19 cellular contexts compared by ENCODE assay signal in the genomic region with DNA sequence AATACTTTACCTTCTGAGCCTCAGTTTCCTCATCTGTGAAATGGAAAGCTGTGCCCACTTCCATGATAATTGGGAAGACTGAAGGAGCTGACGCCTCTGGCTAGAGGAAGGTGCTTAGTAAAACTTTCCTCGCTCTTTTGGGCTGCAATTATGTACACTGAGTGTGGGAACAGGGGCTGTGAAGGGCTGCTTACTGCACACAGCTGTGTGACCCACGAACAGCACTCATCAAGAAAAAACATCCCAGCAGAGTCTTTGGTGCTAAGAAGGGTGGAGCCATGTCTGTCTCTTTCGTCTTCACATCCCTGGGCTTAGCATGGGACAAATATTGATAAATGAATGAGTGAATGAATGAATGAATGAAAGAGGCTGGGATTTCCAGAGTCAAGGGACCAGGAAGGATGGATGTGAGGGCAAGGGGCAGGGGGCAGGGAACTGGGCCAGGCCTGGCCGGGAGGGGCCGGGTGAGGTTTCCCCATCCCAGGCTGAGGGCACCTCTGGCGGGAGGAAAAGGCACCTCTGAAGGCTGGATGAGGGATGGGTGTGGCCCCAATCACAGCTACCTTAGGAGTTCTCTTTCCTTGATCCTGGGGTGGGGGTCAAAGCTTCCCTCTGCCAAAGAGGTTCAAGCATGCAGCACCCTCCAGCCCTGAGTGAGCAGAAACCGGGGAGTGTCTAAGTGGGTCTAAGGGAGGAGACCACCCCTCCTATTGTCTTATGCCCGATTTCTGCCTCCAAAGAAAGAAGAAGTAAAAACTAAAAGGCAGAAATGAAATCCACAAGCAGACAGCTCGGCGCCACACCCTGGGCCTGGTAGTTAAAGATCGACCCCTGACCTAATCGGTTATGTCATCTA. TPM values are rescaled to one million over a fixed set of nuclear protein-coding genes. Genes with fewer than 3 reads are reported as not detected.
DNase-seq lines count a peak whose midpoint lies in the region; ATAC-seq and TF ChIP-seq lines count a peak whose summit lies in the region.
"Had no signal": no experiment of that assay in that cellular context is flagged by ENCODE, and none has a peak within 500 bp of the region (broad histone marks: within the 10 kb centered on the region; RNA-seq: fewer than 3 reads in every experiment).

No MANE protein-coding gene starts in this region.

- no peak for TF ChIP-seq CTCF in GM10266 (IDR thresholded peaks at IDR 0.05; ENCODE audit: control insufficient read depth, insufficient read depth, low read depth, missing control alignments)

- CTCF ChIA-PET in activated naive CD4-positive, alpha-beta T cell treated with anti-CD3 and anti-CD28 coated beads for 36 hours (lab: Charles Lee) = interaction anchor here (0.9 to 3.2 kb wide), 6 partner anchors 10 to 68 kb away, joined by 3 to 12 read pairs (median 6); no protein-coding TSS in a partner anchor

- peaks cover 13% of the 10 kb centered on the region for H3K9me3 ChIP-seq in KOPT-K1 (ENCODE audit: insufficient read depth, low read length, poor library complexity, severe bottlenecking)
- H3K9me3 ChIP-seq: adrenal gland, right atrium auricular region, SJSA1, suprapubic skin had no signal

- ATAC-seq in activated naive CD8-positive, alpha-beta T cell treated with anti-CD3 and anti-CD28 coated beads, Interleukin-2, amount 50 U/mL, for 24 hours = peak; percentile 15
- ATAC-seq in stimulated activated naive CD8-positive, alpha-beta T cell treated with anti-CD3 and anti-CD28 coated beads, Interleukin-15, amount 100 ng/mL, for 72 hours = no peak
- no peak for ATAC-seq in HG03108 (IDR thresholded peaks at IDR 0.05; ENCODE audit: unreplicated experiment)

- peak; percentile 11 for DNase-seq in activated naive CD4-positive, alpha-beta T cell treated with anti-CD3 and anti-CD28 coated beads for 36 hours
- DNase-seq in activated naive CD4-positive, alpha-beta T cell treated with anti-CD3 and anti-CD28 coated beads, Interleukin-2, amount 50 U/mL, for 16 hours = no peak
- no peak for DNase-seq in activated naive CD8-positive, alpha-beta T cell treated with anti-CD3 and anti-CD28 coated beads, Interleukin-2, amount 50 U/mL, for 24 hours
- DNase-seq in stimulated activated naive CD8-positive, alpha-beta T cell treated with anti-CD3 and anti-CD28 coated beads, Interleukin-15, amount 100 ng/mL, for 72 hours = no peak
- no peak for DNase-seq in NCI-H774 (lab: John Stamatoyannopoulos, UW)
- no peak for DNase-seq in GM10266 (ENCODE audit: extremely low spot score)
- DNase-seq: caudate nucleus; effector CD8-positive, alpha-beta T cell; islet precursor cell; NCI-H2029; NCI-H510A had no signal

- H3K27ac ChIP-seq in KOPT-K1 (ENCODE audit: low read depth, low read length, poor library complexity, severe bottlenecking) = peak overlapping the region; percentile 64
- H3K27ac ChIP-seq: adrenal gland, right atrium auricular region, SJSA1, suprapubic skin had no signal

- H3K4me1 Mint-ChIP-seq in activated naive CD4-positive, alpha-beta T cell treated with anti-CD3 and anti-CD28 coated beads for 36 hours (ENCODE audit: low read depth) = peaks cover 50% of the 10 kb centered on the region
- H3K4me1 Mint-ChIP-seq in activated naive CD8-positive, alpha-beta T cell treated with anti-CD3 and anti-CD28 coated beads, Interleukin-2, amount 50 U/mL, for 24 hours = peaks cover 68% of the 10 kb centered on the region
- H3K4me1 Mint-ChIP-seq in stimulated activated naive CD8-positive, alpha-beta T cell treated with anti-CD3 and anti-CD28 coated beads, Interleukin-15, amount 100 ng/mL, for 72 hours = peaks cover 73% of the 10 kb centered on the region
- H3K4me1 Mint-ChIP-seq: mesothelial cell of epicardium had no signal

- H3K9me3 Mint-ChIP-seq in activated naive CD4-positive, alpha-beta T cell treated with anti-CD3 and anti-CD28 coated beads for 36 hours = no peaks in the 10 kb centered on the region
- no peaks in the 10 kb centered on the region for H3K9me3 Mint-ChIP-seq in activated naive CD8-positive, alpha-beta T cell treated with anti-CD3 and anti-CD28 coated beads, Interleukin-2, amount 50 U/mL, for 24 hours
- peaks cover 4 to 9% of the 10 kb centered on the region in 2 donors for H3K9me3 Mint-ChIP-seq in stimulated activated naive CD8-positive, alpha-beta T cell treated with anti-CD3 and anti-CD28 coated beads, Interleukin-15, amount 100 ng/mL, for 72 hours

- no peaks in the 10 kb centered on the region for H3K36me3 ChIP-seq in KOPT-K1 (ENCODE audit: insufficient read depth, low read length)
- H3K36me3 ChIP-seq: adrenal gland, right atrium auricular region, SJSA1, suprapubic skin had no signal

- intact Hi-C loops in activated naive CD4-positive, alpha-beta T cell treated with anti-CD3 and anti-CD28 coated beads for 36 hours (cut with micrococcal nuclease) = loop anchor here (1.0 kb wide), 3 partner anchors 9 to 107 kb away; partner anchors contain the start of gene CD5

- peak overlapping the region; percentile 92 for H3K4me3 Mint-ChIP-seq in activated naive CD4-positive, alpha-beta T cell treated with anti-CD3 and anti-CD28 coated beads for 36 hours
- H3K4me3 Mint-ChIP-seq in activated naive CD8-positive, alpha-beta T cell treated with anti-CD3 and anti-CD28 coated beads, Interleukin-2, amount 50 U/mL, for 24 hours = peak overlapping the region; percentile 87
- peak overlapping the region; percentile 95 to 97 for H3K4me3 Mint-ChIP-seq in stimulated activated naive CD8-positive, alpha-beta T cell treated with anti-CD3 and anti-CD28 coated beads, Interleukin-15, amount 100 ng/mL, for 72 hours
- H3K4me3 Mint-ChIP-seq: mesothelial cell of epicardium had no signal

- H3K27ac Mint-ChIP-seq in activated naive CD4-positive, alpha-beta T cell treated with anti-CD3 and anti-CD28 coated beads for 36 hours = peak overlapping the region; percentile 99
- peak overlapping the region; percentile 95 for H3K27ac Mint-ChIP-seq in activated naive CD8-positive, alpha-beta T cell treated with anti-CD3 and anti-CD28 coated beads, Interleukin-2, amount 50 U/mL, for 24 hours
- peak overlapping the region; percentile 95 to 97 for H3K27ac Mint-ChIP-seq in stimulated activated naive CD8-positive, alpha-beta T cell treated with anti-CD3 and anti-CD28 coated beads, Interleukin-15, amount 100 ng/mL, for 72 hours
- H3K27ac Mint-ChIP-seq: mesothelial cell of epicardium had no signal

- H3K27me3 Mint-ChIP-seq in activated naive CD4-positive, alpha-beta T cell treated with anti-CD3 and anti-CD28 coated beads for 36 hours (ENCODE audit: low read depth) = no peaks in the 10 kb centered on the region
- H3K27me3 Mint-ChIP-seq in activated naive CD8-positive, alpha-beta T cell treated with anti-CD3 and anti-CD28 coated beads, Interleukin-2, amount 50 U/mL, for 24 hours = no peaks in the 10 kb centered on the region
- H3K27me3 Mint-ChIP-seq in stimulated activated naive CD8-positive, alpha-beta T cell treated with anti-CD3 and anti-CD28 coated beads, Interleukin-15, amount 100 ng/mL, for 72 hours = no peaks in the 10 kb centered on the region

- peaks cover 24% of the 10 kb centered on the region for H3K36me3 Mint-ChIP-seq in activated naive CD4-positive, alpha-beta T cell treated with anti-CD3 and anti-CD28 coated beads for 36 hours (ENCODE audit: low read depth)
- peaks cover 5% of the 10 kb centered on the region for H3K36me3 Mint-ChIP-seq in activated naive CD8-positive, alpha-beta T cell treated with anti-CD3 and anti-CD28 coated beads, Interleukin-2, amount 50 U/mL, for 24 hours (ENCODE audit: low read depth)

RNA-seq across cellular contexts. Expression of gene CD5, which starts 9.2 kb away (rescaled TPM):
- total RNA-seq in activated naive CD4-positive, alpha-beta T cell treated with anti-CD3 and anti-CD28 coated beads for 36 hours = 100 to 1,000 TPM; 228 to 232 TPM
- total RNA-seq: fibroblast of lung, mesothelial cell of epicardium, SJSA1 had no signal
